Comparison of ENCODE assay signal across 25 cellular contexts in genomic region chr21:38937286-38937790, GRCh38.
A peak's percentile ranks its signal among the peaks of the same experiment; 100 is the strongest.
DNase-seq lines count a peak whose midpoint lies in the region; TF ChIP-seq lines count a peak whose summit lies in the region.
"Had no signal": no experiment of that assay in that cellular context is flagged by ENCODE, and none has a peak within 500 bp of the region (broad histone marks: within the 10 kb centered on the region; RNA-seq: fewer than 3 reads in every experiment).

No MANE protein-coding gene starts in this region.

- no peak overlapping the region for H3K4ac ChIP-seq in neuronal stem cell (ENCODE audit: low read length)

- peaks cover 2% of the 10 kb centered on the region for H3K27me3 Mint-ChIP-seq in activated naive CD4-positive, alpha-beta T cell treated with anti-CD3 and anti-CD28 coated beads for 36 hours (ENCODE audit: low read depth)
- H3K27me3 Mint-ChIP-seq: IgD-negative memory B cell had no signal

- H4K91ac ChIP-seq in neuronal stem cell (ENCODE audit: low read depth, low read length, poor library complexity) = no peak overlapping the region

- H3K4me2 ChIP-seq in Loucy (ENCODE audit: low read depth, low read length, poor library complexity, severe bottlenecking) = peak overlapping the region; percentile 44
- H3K4me2 ChIP-seq in neuronal stem cell (ENCODE audit: insufficient read depth, low read length, poor library complexity, severe bottlenecking) = no peak overlapping the region

- TF ChIP-seq EP300 in stomach (IDR thresholded peaks at IDR 0.05) = no peak

- intact Hi-C loops in dorsolateral prefrontal cortex (cut with DNase I) (loop anchor here in 1 of 2 donors (5.0 kb wide), 1 partner anchor 105 kb away; no protein-coding TSS in a partner anchor), stomach (cut with DNase I; ENCODE audit: low total_unique reads) (no loop called here)
- intact Hi-C loops in activated naive CD4-positive, alpha-beta T cell treated with anti-CD3 and anti-CD28 coated beads for 36 hours (cut with micrococcal nuclease) = no loop called here

- no peaks in the 10 kb centered on the region for H3F3A ChIP-seq in Loucy (ENCODE audit: low read depth)

- H3K27ac ChIP-seq in dorsolateral prefrontal cortex (peak overlapping the region in 34 of 59 donors; percentile 2 to 87 (median 50)), neuronal stem cell (replicated peaks; ENCODE audit: low read length) (no peak overlapping the region), stomach (no peak overlapping the region)
- H3K27ac ChIP-seq: Peyer's patch, SJSA1 had no signal

- CTCF ChIA-PET in activated naive CD4-positive, alpha-beta T cell treated with anti-CD3 and anti-CD28 coated beads for 36 hours (lab: Charles Lee) = no interaction called here

- no peak for TF ChIP-seq CTCF in Loucy (conservative IDR thresholded peaks at IDR 0.05; ENCODE audit: low read length)
- no peak for TF ChIP-seq CTCF in dorsolateral prefrontal cortex (IDR thresholded peaks at IDR 0.05 in 54 of 56, conservative IDR thresholded peaks at IDR 0.05 in 2 of 56; ENCODE audit: low read depth in 1 of 56, partially characterized antibody in 56 of 56)
- no peak for TF ChIP-seq CTCF in stomach (IDR thresholded peaks at IDR 0.05)

- no peak overlapping the region for H3K23ac ChIP-seq in neuronal stem cell (ENCODE audit: low read depth, low read length, poor library complexity)

- no peak overlapping the region for H3K18ac ChIP-seq in neuronal stem cell (ENCODE audit: low read length)

- H3K79me2 ChIP-seq in Loucy (ENCODE audit: insufficient read depth, low read length) = no peaks in the 10 kb centered on the region

- no peak overlapping the region for H3K27ac Mint-ChIP-seq in activated naive CD4-positive, alpha-beta T cell treated with anti-CD3 and anti-CD28 coated beads for 36 hours
- H3K27ac Mint-ChIP-seq: CD8-positive, alpha-beta T cell; IgD-negative memory B cell had no signal

- peak overlapping the region; percentile 41 for H2BK15ac ChIP-seq in neuronal stem cell (ENCODE audit: low read length)

- no peak overlapping the region for H3K4me3 Mint-ChIP-seq in activated naive CD4-positive, alpha-beta T cell treated with anti-CD3 and anti-CD28 coated beads for 36 hours
- H3K4me3 Mint-ChIP-seq: CD8-positive, alpha-beta T cell; HFFc6; IgD-negative memory B cell had no signal

- H3K36me3 Mint-ChIP-seq in activated naive CD4-positive, alpha-beta T cell treated with anti-CD3 and anti-CD28 coated beads for 36 hours (ENCODE audit: low read depth) = no peaks in the 10 kb centered on the region
- H3K36me3 Mint-ChIP-seq: CD8-positive, alpha-beta T cell; IgD-negative memory B cell had no signal

- TF ChIP-seq POLR2A in stomach (IDR thresholded peaks at IDR 0.05) = no peak

- H3K9ac ChIP-seq in Loucy (ENCODE audit: low read depth, low read length, poor library complexity, severe bottlenecking) (no peak overlapping the region), neuronal stem cell (ENCODE audit: low read depth, low read length, poor library complexity) (peak overlapping the region; percentile 13)
- H3K9ac ChIP-seq: BLaER1 treated with 17β-estradiol and CSF1 and Interleukin-3, amounts not matched to agents 10 nM and 100 nM had no signal

- H4K20me1 ChIP-seq in Loucy (ENCODE audit: insufficient read depth, low read length, poor library complexity, severe bottlenecking) = no peaks in the 10 kb centered on the region
- H4K20me1 ChIP-seq: BLaER1 treated with 17β-estradiol and CSF1 and Interleukin-3, amounts not matched to agents 10 nM and 100 nM had no signal

- H3K27me3 ChIP-seq in Loucy (ENCODE audit: insufficient read depth, low read length, poor library complexity, severe bottlenecking) = no peaks in the 10 kb centered on the region
- H3K27me3 ChIP-seq in dorsolateral prefrontal cortex = no peaks in the 10 kb centered on the region
- H3K27me3 ChIP-seq in neuronal stem cell (ENCODE audit: control insufficient read depth in 3 of 3, insufficient read depth in 3 of 3, low read depth in 1 of 3, low read length in 3 of 3) = no peaks in the 10 kb centered on the region
- H3K27me3 ChIP-seq in stomach = no peaks in the 10 kb centered on the region
- H3K27me3 ChIP-seq: Peyer's patch, SJSA1 had no signal

- no peaks in the 10 kb centered on the region for H3K79me1 ChIP-seq in neuronal stem cell (ENCODE audit: low read depth, low read length)

- peaks cover 2% of the 10 kb centered on the region for H3K9me3 Mint-ChIP-seq in activated naive CD4-positive, alpha-beta T cell treated with anti-CD3 and anti-CD28 coated beads for 36 hours
- H3K9me3 Mint-ChIP-seq: CD8-positive, alpha-beta T cell; HFFc6 had no signal

- H3K9me2 ChIP-seq in Loucy (replicated peaks; ENCODE audit: low read depth, low read length) = no peaks in the 10 kb centered on the region

- H2AFZ ChIP-seq in Loucy (ENCODE audit: low read length) = no peak overlapping the region
- H2AFZ ChIP-seq in neuronal stem cell (ENCODE audit: low read length) = no peak overlapping the region

- no peak overlapping the region for H2BK12ac ChIP-seq in neuronal stem cell (ENCODE audit: low read length)

- H3K4me1 Mint-ChIP-seq in activated naive CD4-positive, alpha-beta T cell treated with anti-CD3 and anti-CD28 coated beads for 36 hours (ENCODE audit: low read depth) = peaks cover 10% of the 10 kb centered on the region

- no peak overlapping the region for H2BK5ac ChIP-seq in neuronal stem cell (ENCODE audit: low read length)

- H3K36me3 ChIP-seq in Loucy (ENCODE audit: insufficient read depth, low read length) (no peaks in the 10 kb centered on the region), neuronal stem cell (replicated peaks in 1 of 2; ENCODE audit: control insufficient read depth in 2 of 2, insufficient read depth in 2 of 2, low read length in 2 of 2) (no peaks in the 10 kb centered on the region), stomach (no peaks in the 10 kb centered on the region)
- H3K36me3 ChIP-seq: BLaER1 treated with 17β-estradiol and CSF1 and Interleukin-3, amounts not matched to agents 10 nM and 100 nM; Peyer's patch; SJSA1 had no signal

- H2BK120ac ChIP-seq in neuronal stem cell (ENCODE audit: low read depth, low read length) = no peak overlapping the region

- H3K4me3 ChIP-seq in Loucy (ENCODE audit: low read length, poor library complexity, severe bottlenecking) (no peak overlapping the region), dorsolateral prefrontal cortex (no peak overlapping the region), neuronal stem cell (ENCODE audit: low read length in 2 of 2) (no peak overlapping the region), stomach (no peak overlapping the region)
- H3K4me3 ChIP-seq: BLaER1 treated with 17β-estradiol and CSF1 and Interleukin-3, amounts not matched to agents 10 nM and 100 nM; Peyer's patch; SJSA1 had no signal

- no peak overlapping the region for H3K14ac ChIP-seq in neuronal stem cell (ENCODE audit: low read length)

- WGBS in neuronal stem cell (ENCODE audit: extremely low coverage in 2 of 2, insufficient read length in 2 of 2, insufficient replicate concordance in 1 of 2), 2 donors = no CpG with 5 or more reads among the region's 4 CpGs
- WGBS in stomach, 5 donors = 89 to 95% (median 92%) methylated on average over 4 of the region's 4 CpGs

- peaks cover 16% of the 10 kb centered on the region for H3K4me1 ChIP-seq in Loucy (ENCODE audit: insufficient read depth, low read length, poor library complexity, severe bottlenecking)
- peaks cover 7 to 9% of the 10 kb centered on the region in 2 donors for H3K4me1 ChIP-seq in neuronal stem cell (ENCODE audit: control insufficient read depth in 2 of 2, insufficient read depth in 1 of 2, low read depth in 1 of 2, low read length in 2 of 2)
- H3K4me1 ChIP-seq in stomach = no peaks in the 10 kb centered on the region
- H3K4me1 ChIP-seq: Peyer's patch had no signal

- H4K8ac ChIP-seq in neuronal stem cell (ENCODE audit: low read depth, low read length) = no peak overlapping the region

- H2AK5ac ChIP-seq in neuronal stem cell (ENCODE audit: low read depth, low read length) = peak overlapping the region; percentile 72

- H3K9me3 ChIP-seq in Loucy (ENCODE audit: insufficient read depth, low read depth, low read length) = no peaks in the 10 kb centered on the region
- peaks cover 0 to 7% of the 10 kb centered on the region in 2 donors for H3K9me3 ChIP-seq in neuronal stem cell (replicated peaks in 1 of 2; ENCODE audit: control insufficient read depth in 2 of 2, insufficient read depth in 1 of 2, low read depth in 1 of 2, low read length in 2 of 2)
- no peaks in the 10 kb centered on the region for H3K9me3 ChIP-seq in stomach
- H3K9me3 ChIP-seq: Peyer's patch, SJSA1 had no signal

- peak; percentile 29 for DNase-seq in EH (ENCODE audit: low read depth)
- no peak for DNase-seq in dorsolateral prefrontal cortex
- no peak for DNase-seq in neuronal stem cell (ENCODE audit: low spot score)
- DNase-seq in activated naive CD4-positive, alpha-beta T cell treated with anti-CD3 and anti-CD28 coated beads for 36 hours = no peak
- DNase-seq in effector CD4-positive, alpha-beta T cell = no peak
- DNase-seq in NCI-H1436 treated with DMSO at 0.1 percent for 48 hours (lab: John Stamatoyannopoulos, UW) = no peak
- DNase-seq in stomach = no peak
- DNase-seq: CD8-positive, alpha-beta T cell; DMS79; H7; HFFc6; Kasumi-1; MM.1S; NCI-H1092; NCI-H146; NCI-H2029 treated with DMSO at 0.1 percent for 48 hours; NCI-H2171; NCI-H446; NCI-H526 treated with DMSO at 0.1 percent for 48 hours; NK-92 treated with Interleukin-12 subunit alpha and Interleukin-12 subunit beta, amount 100 ng/mL, for 24 hours had no signal

Comparison
In these comparisons a context has a peak if more than half of its experiments do, and no peak if none do; other contexts are left out.
1. H3K27ac ChIP-seq: peak in dorsolateral prefrontal cortex (34 of 59); none in neuronal stem cell (single experiment) and stomach (0 of 5).